12 cellular contexts compared by ENCODE assay signal in genomic region chr3:122958290-122958689, GRCh38.
"Had no signal": no experiment of that assay in that cellular context is flagged by ENCODE, and none has a peak within 500 bp of the region (broad histone marks: within the 10 kb centered on the region; RNA-seq: fewer than 3 reads in every experiment).

No MANE protein-coding gene starts in this region.

- H3K36me3 Mint-ChIP-seq: activated naive CD4-positive, alpha-beta T cell treated with anti-CD3 and anti-CD28 coated beads, Interleukin-2, amount 50 U/mL, for 72 hours; naive thymus-derived CD8-positive, alpha-beta T cell; stimulated activated naive B cell treated with anti-CD40 and anti-IgM and Interleukin-4, amounts not matched to agents 10 μg/mL and 1 μg/mL and 100 μg/mL, for 72 hours had no signal

- H3K9me3 ChIP-seq: adrenal gland, thyroid gland had no signal

- H3K36me3 ChIP-seq: adrenal gland, cardiac muscle cell, thyroid gland had no signal

- H3K9me3 Mint-ChIP-seq: activated naive CD4-positive, alpha-beta T cell treated with anti-CD3 and anti-CD28 coated beads, Interleukin-2, amount 50 U/mL, for 72 hours; naive thymus-derived CD8-positive, alpha-beta T cell; stimulated activated naive B cell treated with anti-CD40 and anti-IgM and Interleukin-4, amounts not matched to agents 10 μg/mL and 1 μg/mL and 100 μg/mL, for 72 hours had no signal

- H3K27ac ChIP-seq: cardiac muscle cell, foreskin keratinocyte, thyroid gland had no signal

- H3K27me3 ChIP-seq: adrenal gland, cardiac muscle cell, thyroid gland had no signal

- H3K4me3 ChIP-seq: adrenal gland, cardiac muscle cell, thyroid gland had no signal

- DNase-seq: activated CD4-positive, alpha-beta T cell treated with anti-CD3 and anti-CD28 coated beads for 1 hour; activated gamma-delta T cell; foreskin keratinocyte; hypothalamus; naive thymus-derived CD8-positive, alpha-beta T cell; stimulated activated naive B cell treated with anti-CD40 and anti-IgM and Interleukin-4, amounts not matched to agents 10 μg/mL and 1 μg/mL and 100 μg/mL, for 72 hours; T1000; thyroid gland had no signal

- H3K4me3 Mint-ChIP-seq: naive thymus-derived CD8-positive, alpha-beta T cell; stimulated activated naive B cell treated with anti-CD40 and anti-IgM and Interleukin-4, amounts not matched to agents 10 μg/mL and 1 μg/mL and 100 μg/mL, for 72 hours had no signal

- H3K4me1 ChIP-seq: foreskin keratinocyte, thyroid gland had no signal

- H3K27ac Mint-ChIP-seq: activated naive CD4-positive, alpha-beta T cell treated with anti-CD3 and anti-CD28 coated beads, Interleukin-2, amount 50 U/mL, for 72 hours; stimulated activated naive B cell treated with anti-CD40 and anti-IgM and Interleukin-4, amounts not matched to agents 10 μg/mL and 1 μg/mL and 100 μg/mL, for 72 hours had no signal

- ATAC-seq: activated naive CD4-positive, alpha-beta T cell treated with anti-CD3 and anti-CD28 coated beads, Interleukin-2, amount 50 U/mL, for 72 hours; foreskin keratinocyte; left lobe of liver; naive thymus-derived CD8-positive, alpha-beta T cell; stimulated activated naive B cell treated with anti-CD40 and anti-IgM and Interleukin-4, amounts not matched to agents 10 μg/mL and 1 μg/mL and 100 μg/mL, for 72 hours had no signal
